8 cellular contexts compared by ENCODE assay signal in genomic region chr16:70984670-70985069, GRCh38.
DNase-seq lines count a peak whose midpoint lies in the region; ATAC-seq lines count a peak whose summit lies in the region.
"Not testable (repeated sequence)": the region's sequence is repeated elsewhere in the genome, so short reads cannot be mapped to it uniquely, and the experiment has no call there.

No MANE protein-coding gene starts in this region.

- intact Hi-C loops in sciatic nerve (cut with DNase I): not testable (repeated sequence)

- ATAC-seq in sciatic nerve: peak; percentile 83

- DNase-seq in COR-L47 (lab: John Stamatoyannopoulos, UW): peak; percentile 13
- DNase-seq in NCI-H1092 (lab: John Stamatoyannopoulos, UW): peak; percentile 40
- DNase-seq in NCI-H1436 (lab: John Stamatoyannopoulos, UW): peak; percentile 39
- peak; percentile 73 for DNase-seq in NCI-H2081 treated with DMSO at 0.1 percent for 48 hours (lab: John Stamatoyannopoulos, UW)
- DNase-seq in NCI-H2171 treated with DMSO at 0.1 percent for 48 hours (lab: John Stamatoyannopoulos, UW): peak; percentile 71
- DNase-seq in NCI-H748 (lab: John Stamatoyannopoulos, UW; ENCODE audit: unreplicated experiment): peak; percentile 89
- DNase-seq in SHP77 treated with DMSO at 0.1 percent for 48 hours (lab: John Stamatoyannopoulos, UW): peak; percentile 77
- not testable (repeated sequence) for DNase-seq in sciatic nerve (ENCODE audit: low spot score)
